In genomic region chr21:27260728-27261127, GRCh38 we compare ENCODE assay signal across 30 cellular contexts.
"Had no signal": no experiment of that assay in that cellular context is flagged by ENCODE, and none has a peak within 500 bp of the region (broad histone marks: within the 10 kb centered on the region; RNA-seq: fewer than 3 reads in every experiment).

No MANE protein-coding gene starts in this region.

- H3K36me3 ChIP-seq: ascending aorta, cardiac muscle cell had no signal

- DNase-seq: activated B cell treated with CpG ODN at 0.5 μM for 24 hours; activated CD4-positive, alpha-beta memory T cell treated with anti-CD3 and anti-CD28 coated beads, Interleukin-2, amount 10 ng/mL, durations not matched to agents 7 days and 5 days; activated CD4-positive, alpha-beta T cell treated with anti-CD3 and anti-CD28 coated beads for 4 hours; activated CD4-positive, alpha-beta T cell treated with anti-CD3 and anti-CD28 coated beads, Interleukin-2, amount 10 ng/mL, durations not matched to agents 24 days and 14 days; activated CD4-positive, alpha-beta T cell treated with anti-CD3 and anti-CD28 coated beads, Interleukin-2, amount 50 U/mL, for 48 hours; activated CD4-positive, CD25-positive, alpha-beta regulatory T cell treated with anti-CD3 and anti-CD28 coated beads, Interleukin-2, amount 50 U/mL, for 72 hours; activated CD8-positive, alpha-beta memory T cell treated with anti-CD3 and anti-CD28 coated beads for 24 hours; activated CD8-positive, alpha-beta memory T cell treated with anti-CD3 and anti-CD28 coated beads, Interleukin-2, amount 10 ng/mL, durations not matched to agents 7 days and 5 days; activated CD8-positive, alpha-beta memory T cell treated with anti-CD3 and anti-CD28 coated beads, Interleukin-2, amount 50 U/mL, for 48 hours; activated CD8-positive, alpha-beta T cell treated with anti-CD3 and anti-CD28 coated beads, Interleukin-2, amount 10 ng/mL, durations not matched to agents 7 days and 5 days; activated effector memory CD4-positive, alpha-beta T cell treated with Interleukin-2 at 50 U/mL for 16 hours; activated gamma-delta T cell; activated naive CD4-positive, alpha-beta T cell treated with anti-CD3 and anti-CD28 coated beads, Interleukin-2, amount 10 ng/mL, durations not matched to agents 7 days and 5 days; activated naive CD4-positive, alpha-beta T cell treated with Interleukin-2 at 50 U/mL for 16 hours; activated naive CD8-positive, alpha-beta T cell treated with anti-CD3 and anti-CD28 coated beads, Interleukin-2, amount 10 ng/mL, durations not matched to agents 7 days and 5 days; activated naive CD8-positive, alpha-beta T cell treated with anti-CD3 and anti-CD28 coated beads, Interleukin-2, amount 50 U/mL, for 24 hours; activated T-cell treated with anti-CD3 and anti-CD28 coated beads, Interleukin-2, amount 50 U/mL, for 24 hours; activated T-cell treated with anti-CD3 and anti-CD28 coated beads, Interleukin-2, amount 50 U/mL, for 48 hours; amygdala; anterior cingulate cortex; caudate nucleus; cerebellar nuclear complex; T-helper 1 cell; T-helper 2 cell; T-helper 9 cell had no signal

- FAIRE-seq: bronchial epithelial cell, TTC549 had no signal

- ATAC-seq: activated CD8-positive, alpha-beta memory T cell treated with anti-CD3 and anti-CD28 coated beads, Interleukin-2, amount 10 ng/mL, durations not matched to agents 7 days and 5 days; activated CD8-positive, alpha-beta T cell treated with anti-CD3 and anti-CD28 coated beads, Interleukin-2, amount 10 ng/mL, durations not matched to agents 7 days and 5 days; activated naive CD8-positive, alpha-beta T cell treated with anti-CD3 and anti-CD28 coated beads, Interleukin-2, amount 50 U/mL, for 24 hours had no signal

- H3K27me3 ChIP-seq: ascending aorta, cardiac muscle cell had no signal

- H3K27ac ChIP-seq: ascending aorta, cardiac muscle cell, VCaP had no signal

- H3K4me3 ChIP-seq: ascending aorta, cardiac muscle cell had no signal

- H3K4me1 ChIP-seq: ascending aorta had no signal

- H3K9me3 ChIP-seq: ascending aorta had no signal
